1 cellular context compared by ENCODE assay signal in genomic region chr16:90022209-90023077, GRCh38.
TF ChIP-seq lines count a peak whose summit lies in the region.

No MANE protein-coding gene starts in this region.

TF ChIP-seq in IMR-90, 13 proteins besides CTCF, POLR2A, EP300 and RAD21:
- no peak for TF ChIP-seq CEBPB (IDR thresholded peaks at IDR 0.05; ENCODE audit: low read depth, low read length)
- TF ChIP-seq USF2 (IDR thresholded peaks at IDR 0.05; ENCODE audit: low read depth, low read length) = peak; percentile 42
